ENCODE assay signal across 1 cellular context in genomic region chr6:121695346-121695745, GRCh38.
TF ChIP-seq lines count a peak whose summit lies in the region.

No MANE protein-coding gene starts in this region.

TF ChIP-seq in SK-N-SH treated with all-trans-retinoic acid at 6 μM for 48 hours, 23 proteins besides CTCF, POLR2A, EP300 and RAD21 (continued from another document):
- TF ChIP-seq CREB5 (CRISPR knock-in tag; IDR thresholded peaks at IDR 0.05; ENCODE audit: low read depth) = no peak
